Comparison of ENCODE assay signal across 19 cellular contexts in genomic region chr20:57279548-57279947, GRCh38. TPM values are rescaled to one million over a fixed set of nuclear protein-coding genes. Genes with fewer than 3 reads are reported as not detected.
"Had no signal": no experiment of that assay in that cellular context is flagged by ENCODE, and none has a peak within 500 bp of the region (broad histone marks: within the 10 kb centered on the region; RNA-seq: fewer than 3 reads in every experiment).

No MANE protein-coding gene starts in this region.

RNA-seq across cellular contexts. Expression of gene BMP7, which starts 13.1 kb away (rescaled TPM):
- total RNA-seq: activated B cell treated with CpG ODN at 0.5 μM for 24 hours; activated CD4-positive, alpha-beta memory T cell treated with anti-CD3 and anti-CD28 coated beads for 36 hours; activated CD8-positive, alpha-beta memory T cell treated with anti-CD3 and anti-CD28 coated beads for 36 hours; activated CD8-positive, alpha-beta T cell treated with anti-CD3 and anti-CD28 coated beads for 36 hours; activated naive CD4-positive, alpha-beta T cell treated with anti-CD3 and anti-CD28 coated beads for 36 hours; activated naive CD4-positive, alpha-beta T cell treated with anti-CD3 and anti-CD28 coated beads, Interleukin-2, amount 50 U/mL, for 72 hours; activated naive CD8-positive, alpha-beta T cell treated with anti-CD3 and anti-CD28 coated beads for 36 hours; activated T-helper 17 cell treated with anti-CD3 and anti-CD28 coated beads, Interleukin-2, amount 50 U/mL, for 72 hours had no signal
- polyA plus RNA-seq: aorta had no signal

RNA-seq across cellular contexts. Expression of gene SPO11, which starts 50.1 kb away (rescaled TPM):
- total RNA-seq: activated B cell treated with CpG ODN at 0.5 μM for 24 hours; activated CD4-positive, alpha-beta memory T cell treated with anti-CD3 and anti-CD28 coated beads for 36 hours; activated CD4-positive, alpha-beta T cell treated with anti-CD3 and anti-CD28 coated beads, Interleukin-2, amount 10 ng/mL, durations not matched to agents 24 days and 14 days; activated CD8-positive, alpha-beta memory T cell treated with anti-CD3 and anti-CD28 coated beads for 36 hours; activated CD8-positive, alpha-beta T cell treated with anti-CD3 and anti-CD28 coated beads for 36 hours; activated naive CD4-positive, alpha-beta T cell treated with anti-CD3 and anti-CD28 coated beads for 36 hours; activated naive CD4-positive, alpha-beta T cell treated with anti-CD3 and anti-CD28 coated beads, Interleukin-2, amount 50 U/mL, for 72 hours; activated naive CD8-positive, alpha-beta T cell treated with anti-CD3 and anti-CD28 coated beads for 36 hours; activated T-cell treated with anti-CD3 and anti-CD28 coated beads, Interleukin-2, amount 50 U/mL, for 4 hours; activated T-cell treated with anti-CD3 and anti-CD28 coated beads, Interleukin-2, amount 50 U/mL, for 72 hours; activated T-helper 1 cell treated with anti-CD3 and anti-CD28 coated beads, Interleukin-12 subunit alpha, Interleukin-12 subunit beta, Interleukin-2, Interleukin-4 antibody, amounts not matched to agents 30 ng/mL and 10 ng/mL and 1 ng/mL, durations not matched to agents 14 hours and 24 hours and 36 hours; activated T-helper 17 cell treated with anti-CD3 and anti-CD28 coated beads, Interleukin-2, amount 50 U/mL, for 72 hours; adrenal gland; aorta; astrocyte; body of pancreas; breast epithelium; cardiac septum; cerebellum had no signal
- polyA plus RNA-seq: adrenal gland, aorta had no signal
